In genomic region chr5:40497573-40497972, GRCh38 we compare ENCODE assay signal across 15 cellular contexts.
A peak's percentile ranks its signal among the peaks of the same experiment; 100 is the strongest.
DNase-seq lines count a peak whose midpoint lies in the region; FAIRE-seq and TF ChIP-seq lines count a peak whose summit lies in the region.
"Had no signal": no experiment of that assay in that cellular context is flagged by ENCODE, and none has a peak within 500 bp of the region (broad histone marks: within the 10 kb centered on the region; RNA-seq: fewer than 3 reads in every experiment).

No MANE protein-coding gene starts in this region.

- no peak overlapping the region for H3K4me3 Mint-ChIP-seq in mesothelial cell of epicardium
- H3K4me3 Mint-ChIP-seq: dendritic cell treated with granulocyte-macrophage colony-stimulating factor and Interleukin-4, amounts not matched to agents 40 ng/mL and 50 ng/mL, for 4 days had no signal

- no peaks in the 10 kb centered on the region for H3K27me3 Mint-ChIP-seq in mesothelial cell of epicardium (ENCODE audit: low read depth)
- H3K27me3 Mint-ChIP-seq: dendritic cell treated with granulocyte-macrophage colony-stimulating factor and Interleukin-4, amounts not matched to agents 40 ng/mL and 50 ng/mL, for 4 days had no signal

- TF ChIP-seq CTCF in bronchial epithelial cell (IDR thresholded peaks at IDR 0.05; ENCODE audit: insufficient read depth, low read length, severe bottlenecking) (no peak), mesothelial cell of epicardium (IDR thresholded peaks at IDR 0.05; ENCODE audit: unreplicated experiment) (no peak), GM20000 (IDR thresholded peaks at IDR 0.05; ENCODE audit: extremely low read depth, missing control alignments) (no peak)

- H3K27ac Mint-ChIP-seq in mesothelial cell of epicardium: peak overlapping the region; percentile 19
- H3K27ac Mint-ChIP-seq: dendritic cell treated with granulocyte-macrophage colony-stimulating factor and Interleukin-4, amounts not matched to agents 40 ng/mL and 50 ng/mL, for 4 days had no signal

- FAIRE-seq in bronchial epithelial cell (lab: Jason Lieb, UNC): no peak
- FAIRE-seq in small intestine (lab: Jason Lieb, UNC): no peak

- H3K4me3 ChIP-seq in bronchial epithelial cell (ENCODE audit: low read depth, low read length): no peak overlapping the region
- H3K4me3 ChIP-seq in small intestine (ENCODE audit: low read depth in 1 of 2, low read length in 2 of 2): no peak overlapping the region
- H3K4me3 ChIP-seq: BLaER1, ovary, thyroid gland had no signal

- H3K9me3 Mint-ChIP-seq in mesothelial cell of epicardium: no peaks in the 10 kb centered on the region

- H3K4me1 ChIP-seq in small intestine (ENCODE audit: control insufficient read depth in 2 of 2, insufficient read depth in 1 of 2, low read depth in 1 of 2, low read length in 1 of 2): peaks cover 9 to 10% of the 10 kb centered on the region in 2 donors
- H3K4me1 ChIP-seq: thyroid gland had no signal

- H3K27me3 ChIP-seq in bronchial epithelial cell (ENCODE audit: control insufficient read depth, insufficient read depth, low read length) (no peaks in the 10 kb centered on the region), small intestine (ENCODE audit: control insufficient read depth in 2 of 2, insufficient read depth in 2 of 2, low read length in 2 of 2) (no peaks in the 10 kb centered on the region)
- H3K27me3 ChIP-seq: BLaER1, ovary, thyroid gland had no signal

- 79 to 92% (median 81%) methylated on average over 1 of the region's 1 CpG for WGBS in small intestine, 3 donors

- peaks cover 7% of the 10 kb centered on the region for H3K4me1 Mint-ChIP-seq in mesothelial cell of epicardium

- no peaks in the 10 kb centered on the region for H3K36me3 Mint-ChIP-seq in mesothelial cell of epicardium

- H3K9me3 ChIP-seq in small intestine (ENCODE audit: control insufficient read depth, low read depth): no peaks in the 10 kb centered on the region
- H3K9me3 ChIP-seq: ovary, thyroid gland had no signal

- DNase-seq in EH (ENCODE audit: low read depth) (peak; percentile 73), HT1080 (ENCODE audit: low read depth) (peak; percentile 87), bronchial epithelial cell (ENCODE audit: low read depth) (peak; percentile 53), mesothelial cell of epicardium (ENCODE audit: low spot score in 2 of 2, unreplicated experiment in 2 of 2) (no peak), DMS79 treated with DMSO at 0.1 percent for 48 hours (lab: John Stamatoyannopoulos, UW) (no peak), GM20000 (ENCODE audit: low spot score) (no peak), small intestine (no peak)
- DNase-seq in activated effector memory CD4-positive, alpha-beta T cell treated with Interleukin-2 at 50 U/mL for 16 hours: no peak
- DNase-seq: amygdala, NCI-H1048, ovary, thyroid gland, WERI-Rb-1 had no signal

- no peak overlapping the region for H3K27ac ChIP-seq in small intestine (ENCODE audit: low read depth in 1 of 2, low read length in 1 of 2)
- H3K27ac ChIP-seq: BLaER1, ovary, thyroid gland, WERI-Rb-1 had no signal

- H3K36me3 ChIP-seq in bronchial epithelial cell (ENCODE audit: control insufficient read depth, insufficient read depth, low read length) (no peaks in the 10 kb centered on the region), small intestine (ENCODE audit: control insufficient read depth in 2 of 2, insufficient read depth in 2 of 2, low read length in 2 of 2) (no peaks in the 10 kb centered on the region)
- H3K36me3 ChIP-seq: BLaER1, ovary, thyroid gland, WERI-Rb-1 had no signal

Comparison
In these comparisons a context has a peak if more than half of its experiments do, and no peak if none do; other contexts are left out.
1. DNase-seq: peak in EH (single experiment), HT1080 (single experiment) and bronchial epithelial cell (single experiment); none in mesothelial cell of epicardium (0 of 2), DMS79 treated with DMSO at 0.1 percent for 48 hours (single experiment), GM20000 (single experiment), small intestine (single experiment) and activated effector memory CD4-positive, alpha-beta T cell treated with Interleukin-2 at 50 U/mL for 16 hours (single experiment).